ENCODE assay signal across 17 cellular contexts in genomic region chr9:114221706-114222465, GRCh38.
"Had no signal": no experiment of that assay in that cellular context is flagged by ENCODE, and none has a peak within 500 bp of the region (broad histone marks: within the 10 kb centered on the region; RNA-seq: fewer than 3 reads in every experiment).

No MANE protein-coding gene starts in this region.

- H3K27ac Mint-ChIP-seq: activated CD8-positive, alpha-beta memory T cell treated with anti-CD3 and anti-CD28 coated beads, Interleukin-2, amount 10 ng/mL, durations not matched to agents 7 days and 5 days; activated naive CD8-positive, alpha-beta T cell; activated T-cell treated with anti-CD3 and anti-CD28 coated beads, Interleukin-2, amount 50 U/mL, for 24 hours; mesothelial cell of epicardium; neural progenitor cell had no signal

- H3K4me2 ChIP-seq: neural progenitor cell had no signal

- H3K27me3 Mint-ChIP-seq: activated CD8-positive, alpha-beta memory T cell treated with anti-CD3 and anti-CD28 coated beads, Interleukin-2, amount 10 ng/mL, durations not matched to agents 7 days and 5 days; activated T-cell treated with anti-CD3 and anti-CD28 coated beads, Interleukin-2, amount 50 U/mL, for 24 hours had no signal

- H3K4me3 ChIP-seq: gastrocnemius medialis, neural progenitor cell, pancreas, tibial nerve had no signal

- H2AFZ ChIP-seq: neural progenitor cell had no signal

- H3K36me3 ChIP-seq: brain microvascular endothelial cell, gastrocnemius medialis, neural progenitor cell had no signal

- DNase-seq: activated CD4-positive, alpha-beta T cell treated with anti-CD3 and anti-CD28 coated beads for 1 hour; activated CD4-positive, alpha-beta T cell treated with anti-CD3 and anti-CD28 coated beads, Interleukin-2, amount 50 U/mL, for 48 hours; activated CD8-positive, alpha-beta memory T cell treated with anti-CD3 and anti-CD28 coated beads, Interleukin-2, amount 10 ng/mL, durations not matched to agents 7 days and 5 days; activated effector memory CD4-positive, alpha-beta T cell treated with anti-CD3 and anti-CD28 coated beads, Interleukin-2, amount 50 U/mL, for 16 hours; activated T-cell treated with anti-CD3 and anti-CD28 coated beads, Interleukin-2, amount 50 U/mL, for 24 hours; amygdala; brain microvascular endothelial cell; gastrocnemius medialis; kidney glomerular epithelial cell; small intestine; T-helper 9 cell had no signal

- H3K9me3 Mint-ChIP-seq: activated T-cell treated with anti-CD3 and anti-CD28 coated beads, Interleukin-2, amount 50 U/mL, for 24 hours; mesothelial cell of epicardium; neural progenitor cell had no signal

- H3K9ac ChIP-seq: neural progenitor cell had no signal

- H3K4me3 Mint-ChIP-seq: activated CD8-positive, alpha-beta memory T cell treated with anti-CD3 and anti-CD28 coated beads, Interleukin-2, amount 10 ng/mL, durations not matched to agents 7 days and 5 days; activated naive CD8-positive, alpha-beta T cell; activated T-cell treated with anti-CD3 and anti-CD28 coated beads, Interleukin-2, amount 50 U/mL, for 24 hours; mesothelial cell of epicardium; neural progenitor cell had no signal

- FAIRE-seq: pancreas, small intestine had no signal

- H3K36me3 Mint-ChIP-seq: activated CD8-positive, alpha-beta memory T cell treated with anti-CD3 and anti-CD28 coated beads, Interleukin-2, amount 10 ng/mL, durations not matched to agents 7 days and 5 days; activated naive CD8-positive, alpha-beta T cell; neural progenitor cell had no signal

- H3K4me1 Mint-ChIP-seq: activated CD8-positive, alpha-beta memory T cell treated with anti-CD3 and anti-CD28 coated beads, Interleukin-2, amount 10 ng/mL, durations not matched to agents 7 days and 5 days had no signal

- ATAC-seq: activated CD8-positive, alpha-beta memory T cell treated with anti-CD3 and anti-CD28 coated beads, Interleukin-2, amount 10 ng/mL, durations not matched to agents 7 days and 5 days; gastrocnemius medialis; pancreas had no signal

- H3K27me3 ChIP-seq: brain microvascular endothelial cell, gastrocnemius medialis, neural progenitor cell, pancreas, tibial nerve had no signal

- H3K9me3 ChIP-seq: gastrocnemius medialis, pancreas, tibial nerve had no signal

- H3K27ac ChIP-seq: brain microvascular endothelial cell, epithelial cell of prostate, gastrocnemius medialis, neural progenitor cell, pancreas, tibial nerve had no signal

- H3K4me1 ChIP-seq: pancreas had no signal
